1 cellular context compared by ENCODE assay signal in the genomic region with DNA sequence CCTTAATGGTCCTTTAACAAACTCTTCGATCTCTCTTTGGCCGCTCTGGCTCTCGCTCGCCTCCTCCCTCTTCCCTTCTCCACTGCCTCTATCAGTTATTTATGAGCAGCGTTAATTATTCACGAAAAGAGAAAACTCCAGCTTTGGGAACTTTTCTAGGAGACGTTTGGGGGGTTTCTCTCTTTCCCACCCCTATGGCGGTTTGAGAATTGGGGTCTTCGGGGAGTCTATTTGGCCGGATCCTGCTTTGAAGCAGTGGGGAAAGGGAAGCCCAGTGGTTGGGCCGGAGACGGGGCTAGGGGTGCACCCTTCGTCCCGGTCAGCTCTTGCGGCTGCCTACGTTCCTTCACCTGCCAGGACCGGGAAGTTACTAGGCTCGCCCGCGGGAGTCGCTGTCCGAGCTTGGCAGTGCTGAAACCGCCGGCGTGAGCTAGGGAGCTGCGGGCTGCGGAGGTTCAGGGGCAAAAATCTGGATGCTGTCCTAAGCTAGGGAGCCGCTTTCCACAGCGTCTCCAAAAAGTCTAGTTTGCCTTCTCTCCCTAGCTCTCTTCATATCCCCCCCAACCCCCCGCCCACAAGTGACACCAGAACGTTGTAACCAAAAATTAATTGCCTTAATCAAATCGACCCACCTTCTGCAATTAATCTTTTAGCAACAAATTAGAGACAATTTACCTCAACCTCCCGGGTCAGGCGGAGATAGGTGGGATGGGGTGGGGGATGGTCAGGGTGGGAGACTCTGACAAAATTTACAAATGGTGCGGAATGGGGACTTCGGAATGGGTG.
TF ChIP-seq lines count a peak whose summit lies in the region.

No MANE protein-coding gene starts in this region.

TF ChIP-seq in HCT116, 20 proteins besides CTCF, POLR2A, EP300 and RAD21:
- TF ChIP-seq, protein P1, sequence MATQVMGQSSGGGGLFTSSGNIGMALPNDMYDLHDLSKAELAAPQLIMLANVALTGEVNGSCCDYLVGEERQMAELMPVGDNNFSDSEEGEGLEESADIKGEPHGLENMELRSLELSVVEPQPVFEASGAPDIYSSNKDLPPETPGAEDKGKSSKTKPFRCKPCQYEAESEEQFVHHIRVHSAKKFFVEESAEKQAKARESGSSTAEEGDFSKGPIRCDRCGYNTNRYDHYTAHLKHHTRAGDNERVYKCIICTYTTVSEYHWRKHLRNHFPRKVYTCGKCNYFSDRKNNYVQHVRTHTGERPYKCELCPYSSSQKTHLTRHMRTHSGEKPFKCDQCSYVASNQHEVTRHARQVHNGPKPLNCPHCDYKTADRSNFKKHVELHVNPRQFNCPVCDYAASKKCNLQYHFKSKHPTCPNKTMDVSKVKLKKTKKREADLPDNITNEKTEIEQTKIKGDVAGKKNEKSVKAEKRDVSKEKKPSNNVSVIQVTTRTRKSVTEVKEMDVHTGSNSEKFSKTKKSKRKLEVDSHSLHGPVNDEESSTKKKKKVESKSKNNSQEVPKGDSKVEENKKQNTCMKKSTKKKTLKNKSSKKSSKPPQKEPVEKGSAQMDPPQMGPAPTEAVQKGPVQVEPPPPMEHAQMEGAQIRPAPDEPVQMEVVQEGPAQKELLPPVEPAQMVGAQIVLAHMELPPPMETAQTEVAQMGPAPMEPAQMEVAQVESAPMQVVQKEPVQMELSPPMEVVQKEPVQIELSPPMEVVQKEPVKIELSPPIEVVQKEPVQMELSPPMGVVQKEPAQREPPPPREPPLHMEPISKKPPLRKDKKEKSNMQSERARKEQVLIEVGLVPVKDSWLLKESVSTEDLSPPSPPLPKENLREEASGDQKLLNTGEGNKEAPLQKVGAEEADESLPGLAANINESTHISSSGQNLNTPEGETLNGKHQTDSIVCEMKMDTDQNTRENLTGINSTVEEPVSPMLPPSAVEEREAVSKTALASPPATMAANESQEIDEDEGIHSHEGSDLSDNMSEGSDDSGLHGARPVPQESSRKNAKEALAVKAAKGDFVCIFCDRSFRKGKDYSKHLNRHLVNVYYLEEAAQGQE (IDR thresholded peaks at IDR 0.05; ENCODE audit: low read depth), result peak; percentile 71
- no peak for TF ChIP-seq ELF1 (IDR thresholded peaks at IDR 0.05; ENCODE audit: borderline replicate concordance, low read depth)
- TF ChIP-seq JUND (IDR thresholded peaks at IDR 0.05), result no peak
